Comparison of ENCODE assay signal across 8 cellular contexts in the genomic region with DNA sequence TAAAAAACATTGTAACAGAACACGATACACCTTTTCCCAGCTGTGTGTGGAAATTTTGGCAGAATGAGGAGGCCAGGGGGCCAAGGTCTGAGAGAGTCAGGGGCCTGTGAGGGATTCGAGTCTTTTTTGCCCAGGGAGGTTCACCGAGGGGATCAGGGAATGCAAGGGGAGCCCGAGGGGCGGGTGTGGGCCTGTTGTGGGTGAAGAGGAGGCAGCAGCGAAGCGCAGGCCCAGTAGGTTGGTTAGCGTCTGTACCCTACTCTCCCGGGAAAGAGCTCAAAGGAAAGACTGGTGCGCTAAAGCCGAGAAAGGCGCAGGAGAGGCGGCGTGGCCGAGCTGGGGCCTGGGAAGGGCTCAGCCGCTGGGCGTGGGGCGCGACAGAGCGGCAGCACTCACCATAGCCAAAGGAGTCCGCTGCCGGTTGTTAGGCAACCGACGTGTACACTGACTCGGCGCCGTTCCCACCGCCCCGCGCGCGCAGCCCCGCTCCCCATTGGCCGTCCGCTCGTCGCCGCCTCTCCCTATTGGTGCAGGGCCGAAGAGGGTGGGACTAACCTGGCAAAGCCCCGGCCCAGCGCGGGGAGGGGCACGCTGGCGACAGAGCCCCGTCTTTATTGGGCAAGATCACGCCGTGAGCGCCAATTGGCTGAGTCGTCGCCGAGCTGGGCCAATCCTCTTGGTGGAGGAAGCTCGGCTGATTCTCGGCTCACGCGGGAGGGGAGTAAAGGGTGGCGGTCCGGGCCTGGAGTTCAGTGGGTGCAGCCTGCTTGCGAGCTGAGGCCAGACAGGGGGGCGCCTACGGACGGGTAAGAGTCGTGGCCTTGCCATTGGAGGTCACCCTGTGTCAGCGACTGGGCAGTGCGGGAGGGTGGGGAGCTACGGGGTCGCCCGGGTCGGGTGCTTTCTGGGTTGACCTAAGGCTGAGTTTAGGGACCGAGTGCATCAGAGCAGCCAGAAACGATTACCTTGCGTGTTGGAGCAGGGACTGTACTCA. TPM values are rescaled to one million over a fixed set of nuclear protein-coding genes. Genes with fewer than 3 reads are reported as not detected.
DNase-seq lines count a peak whose midpoint lies in the region; ATAC-seq, FAIRE-seq and TF ChIP-seq lines count a peak whose summit lies in the region.

TSS of gene CETN2 (minus strand) at position 446 of the 994 bp plus-strand sequence. CDS start at position 399, 47 bp downstream.
TSS of gene NSDHL (plus strand) at position 752 of the 994 bp plus-strand sequence. CDS start 15,262 bp downstream, outside the sequence.

- H3K27ac ChIP-seq in right atrium auricular region (peak within 1 kb of the TSS; percentile 66 to 73), psoas muscle (peak within 1 kb of the TSS; percentile 63)

- H3K4me1 ChIP-seq in right atrium auricular region (peaks cover 0 to 11% of the 10 kb centered on the region in 2 donors), psoas muscle (no peaks in the 10 kb centered on the region)

- no peaks in the 10 kb centered on the region for H3K36me3 ChIP-seq in right atrium auricular region
- H3K36me3 ChIP-seq in psoas muscle (ENCODE audit: insufficient read depth in 1 of 2, low read depth in 1 of 2), result peaks cover 0 to 13% of the 10 kb centered on the region in 2 donors

- TF ChIP-seq POLR2A in GM15510 (IDR thresholded peaks at IDR 0.05; ENCODE audit: borderline replicate concordance, extremely low read depth, insufficient read length), result peak; percentile 64

- H3K9me3 ChIP-seq in T-helper 17 cell (ENCODE audit: control insufficient read depth, low read length, poor library complexity, severe bottlenecking) (no peaks in the 10 kb centered on the region), right atrium auricular region (no peaks in the 10 kb centered on the region), psoas muscle (no peaks in the 10 kb centered on the region)

- no peaks in the 10 kb centered on the region for H3K27me3 ChIP-seq in right atrium auricular region
- peaks cover 0 to 3% (median 0%) of the 10 kb centered on the region in 3 donors for H3K27me3 ChIP-seq in psoas muscle (ENCODE audit: insufficient read depth in 3 of 3, low read length in 2 of 3)

- TF ChIP-seq CTCF in right atrium auricular region (IDR thresholded peaks at IDR 0.05) (no peak), psoas muscle (IDR thresholded peaks at IDR 0.05) (no peak)

- H3K27me3 Mint-ChIP-seq in T-helper 17 cell, result no peaks in the 10 kb centered on the region

- peak within 1 kb of the TSS; percentile 95 for H3K27ac Mint-ChIP-seq in T-helper 17 cell

- H3K4me3 ChIP-seq in right atrium auricular region (peak within 1 kb of the TSS; percentile 58 to 68), psoas muscle (peak within 1 kb of the TSS; percentile 73)

- intact Hi-C loops in psoas muscle (cut with DNase I), result no loop called here

- peak; percentile 98 for ATAC-seq in HG02885 (IDR thresholded peaks at IDR 0.05; ENCODE audit: poor library complexity, unreplicated experiment)
- ATAC-seq in T-helper 17 cell, result peak; percentile 98
- peak; percentile 99 to 100 (median 100) for ATAC-seq in psoas muscle

- peak; percentile 97 for FAIRE-seq in urothelium cell line (lab: Jason Lieb, UNC)

- H3K4me3 Mint-ChIP-seq in T-helper 17 cell, result peak within 1 kb of the TSS; percentile 94

- peaks cover 11% of the 10 kb centered on the region for H3K4me1 Mint-ChIP-seq in T-helper 17 cell

- whole genome bisulfite sequencing in psoas muscle, 3 donors, result 0 to 43% (median 1%) methylated on average over 36 to 69 of the region's 71 CpGs

- DNase-seq in NCI-H1694 treated with DMSO at 0.1 percent for 48 hours (lab: John Stamatoyannopoulos, UW) (peak; percentile 92), T-helper 17 cell (peak; percentile 86 to 90 (median 89)), anterior cingulate cortex (lab: John Stamatoyannopoulos, UW) (peak; percentile 34 to 97 (median 93)), right atrium auricular region (ENCODE audit: low spot score) (peak; percentile 97), psoas muscle (peak; percentile 94 to 98), urothelium cell line (ENCODE audit: low spot score) (peak; percentile 97)

- H3K36me3 Mint-ChIP-seq in T-helper 17 cell (ENCODE audit: low read depth), result peaks cover 2% of the 10 kb centered on the region

RNA-seq across cellular contexts. Expression of gene CETN2, which starts in this region (rescaled TPM):
- total RNA-seq in T-helper 17 cell, result 1 to 10 TPM; 7.5 to 9.4 TPM
- 10 to 100 TPM; 23.3 to 23.5 TPM for total RNA-seq in right atrium auricular region
- total RNA-seq in psoas muscle, result 10 to 100 TPM in 3 of 4 donors, 1 to 10 TPM in 1; 9.2 to 15.0 (median 12.4) TPM
- polyA plus RNA-seq in psoas muscle, result 10 to 100 TPM; 15.4 to 29.8 (median 16.2) TPM

RNA-seq across cellular contexts. Expression of gene NSDHL, which starts in this region (rescaled TPM):
- total RNA-seq in T-helper 17 cell (1 to 10 TPM; 4.3 to 5.3 TPM), right atrium auricular region (10 to 100 TPM; 14.1 to 28.1 TPM), psoas muscle (1 to 10 TPM; 5.3 to 9.3 (median 7.5) TPM)
- 10 to 100 TPM in 2 of 3 donors, 1 to 10 TPM in 1; 8.1 to 18.7 (median 11.5) TPM for polyA plus RNA-seq in psoas muscle

Comparison
In these comparisons a context has a peak if more than half of its experiments do, and no peak if none do; other contexts are left out.
1. Peak in every context shown above with its lines: DNase-seq, ATAC-seq, H3K4me3 ChIP-seq and H3K27ac ChIP-seq.